16 cellular contexts compared by ENCODE assay signal in the genomic region with DNA sequence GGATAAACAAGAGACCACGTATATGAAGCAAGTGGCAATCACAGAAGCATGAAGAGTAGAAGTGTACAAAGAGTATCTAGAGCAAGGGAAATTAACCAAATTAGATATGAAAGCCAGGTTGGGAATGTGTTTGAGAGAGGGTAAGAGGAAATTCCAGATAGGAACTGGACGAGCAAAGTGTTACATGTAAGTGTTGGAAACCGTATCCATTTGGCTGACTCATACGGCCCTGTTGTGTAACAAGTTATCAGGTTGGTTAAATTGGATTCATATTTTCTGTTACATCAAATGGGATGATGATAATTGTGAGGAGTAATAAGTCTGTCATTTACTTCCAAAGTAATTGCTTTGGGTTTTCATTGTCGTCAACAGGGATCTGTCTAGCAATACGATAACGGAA. TPM values are rescaled to one million over a fixed set of nuclear protein-coding genes. Genes with fewer than 3 reads are reported as not detected.
"Had no signal": no experiment of that assay in that cellular context is flagged by ENCODE, and none has a peak within 500 bp of the region (broad histone marks: within the 10 kb centered on the region; RNA-seq: fewer than 3 reads in every experiment).

No MANE protein-coding gene starts in this region.

- H3K9me3 Mint-ChIP-seq: activated naive CD8-positive, alpha-beta T cell treated with anti-CD3 and anti-CD28 coated beads for 36 hours; activated T-helper 1 cell treated with anti-CD3 and anti-CD28 coated beads, Interleukin-12 subunit alpha, Interleukin-12 subunit beta, Interleukin-2, Interleukin-4 antibody, amounts not matched to agents 30 ng/mL and 10 ng/mL and 1 ng/mL, durations not matched to agents 14 hours and 24 hours and 36 hours; neural crest cell; stimulated activated effector memory CD8-positive, alpha-beta T cell treated with anti-CD3 and anti-CD28 coated beads, Interleukin-12 subunit alpha, Interleukin-12 subunit beta, amount 100 ng/mL, for 72 hours had no signal

- H3K27me3 ChIP-seq: brain microvascular endothelial cell, ovary, thyroid gland had no signal

- H3K27ac Mint-ChIP-seq: activated naive CD8-positive, alpha-beta T cell treated with anti-CD3 and anti-CD28 coated beads for 36 hours; activated T-helper 1 cell treated with anti-CD3 and anti-CD28 coated beads, Interleukin-12 subunit alpha, Interleukin-12 subunit beta, Interleukin-2, Interleukin-4 antibody, amounts not matched to agents 30 ng/mL and 10 ng/mL and 1 ng/mL, durations not matched to agents 14 hours and 24 hours and 36 hours; stimulated activated effector memory CD8-positive, alpha-beta T cell treated with anti-CD3 and anti-CD28 coated beads, Interleukin-12 subunit alpha, Interleukin-12 subunit beta, amount 100 ng/mL, for 72 hours had no signal

- H3K27me3 Mint-ChIP-seq: activated naive CD8-positive, alpha-beta T cell treated with anti-CD3 and anti-CD28 coated beads for 36 hours had no signal

- H3K36me3 Mint-ChIP-seq: activated naive CD8-positive, alpha-beta T cell treated with anti-CD3 and anti-CD28 coated beads for 36 hours; stimulated activated effector memory CD8-positive, alpha-beta T cell treated with anti-CD3 and anti-CD28 coated beads, Interleukin-12 subunit alpha, Interleukin-12 subunit beta, amount 100 ng/mL, for 72 hours had no signal

- H3K4me3 ChIP-seq: lung, ovary, thyroid gland had no signal

- H3K27ac ChIP-seq: brain microvascular endothelial cell, ovary, thyroid gland had no signal

- H3K4me3 Mint-ChIP-seq: activated naive CD8-positive, alpha-beta T cell treated with anti-CD3 and anti-CD28 coated beads for 36 hours; activated T-helper 1 cell treated with anti-CD3 and anti-CD28 coated beads, Interleukin-12 subunit alpha, Interleukin-12 subunit beta, Interleukin-2, Interleukin-4 antibody, amounts not matched to agents 30 ng/mL and 10 ng/mL and 1 ng/mL, durations not matched to agents 14 hours and 24 hours and 36 hours; neural crest cell; stimulated activated effector memory CD8-positive, alpha-beta T cell treated with anti-CD3 and anti-CD28 coated beads, Interleukin-12 subunit alpha, Interleukin-12 subunit beta, amount 100 ng/mL, for 72 hours had no signal

- H3K36me3 ChIP-seq: brain microvascular endothelial cell, ovary, thyroid gland had no signal

- ATAC-seq: stimulated activated effector memory CD8-positive, alpha-beta T cell treated with anti-CD3 and anti-CD28 coated beads, Interleukin-12 subunit alpha, Interleukin-12 subunit beta, amount 100 ng/mL, for 72 hours had no signal

- DNase-seq: activated CD4-positive, CD25-positive, alpha-beta regulatory T cell treated with anti-CD3 and anti-CD28 coated beads, Interleukin-2, amount 50 U/mL, for 72 hours; activated naive CD8-positive, alpha-beta T cell treated with anti-CD3 and anti-CD28 coated beads for 36 hours; brain microvascular endothelial cell; dermis blood vessel endothelial cell; midbrain; ovary; T-helper 1 cell; T1000; thyroid gland had no signal

- H3K9me3 ChIP-seq: ovary, thyroid gland had no signal

- H3K4me1 ChIP-seq: thyroid gland had no signal

- H3K4me1 Mint-ChIP-seq: activated naive CD8-positive, alpha-beta T cell treated with anti-CD3 and anti-CD28 coated beads for 36 hours; neural crest cell; stimulated activated effector memory CD8-positive, alpha-beta T cell treated with anti-CD3 and anti-CD28 coated beads, Interleukin-12 subunit alpha, Interleukin-12 subunit beta, amount 100 ng/mL, for 72 hours had no signal

RNA-seq across cellular contexts. Expression of gene RXFP2, which starts 46.7 kb away (rescaled TPM):
- total RNA-seq: activated CD8-positive, alpha-beta memory T cell treated with anti-CD3 and anti-CD28 coated beads for 36 hours; activated naive CD8-positive, alpha-beta T cell treated with anti-CD3 and anti-CD28 coated beads for 36 hours; activated T-helper 1 cell treated with anti-CD3 and anti-CD28 coated beads, Interleukin-12 subunit alpha, Interleukin-12 subunit beta, Interleukin-2, Interleukin-4 antibody, amounts not matched to agents 30 ng/mL and 10 ng/mL and 1 ng/mL, durations not matched to agents 14 hours and 24 hours and 36 hours; dermis blood vessel endothelial cell; epithelial cell of proximal tubule; lung; neural crest cell; urinary bladder had no signal
- polyA plus RNA-seq: lung, urinary bladder had no signal
